ENCODE assay signal across 8 cellular contexts in the genomic region with DNA sequence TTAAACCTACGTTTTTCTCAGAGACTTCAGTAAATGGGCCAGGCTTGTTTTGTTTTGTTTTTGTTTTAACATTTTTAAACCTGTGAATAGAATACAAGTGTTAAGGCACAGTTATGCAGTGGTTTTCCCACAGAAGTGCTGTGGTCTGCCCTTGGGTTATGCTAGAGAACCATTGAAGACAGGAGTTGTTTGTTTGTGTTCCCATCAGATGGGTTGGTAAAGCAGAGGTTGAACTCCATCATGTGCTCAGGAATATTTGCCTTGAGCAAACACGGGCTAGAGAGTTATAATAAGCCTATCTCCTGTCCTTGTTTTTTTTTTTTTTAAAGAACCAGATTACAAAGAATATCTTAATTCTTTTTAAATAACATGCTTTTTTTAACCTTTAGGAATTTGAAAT. TPM values are rescaled to one million over a fixed set of nuclear protein-coding genes. Genes with fewer than 3 reads are reported as not detected.
A peak's percentile ranks its signal among the peaks of the same experiment; 100 is the strongest.
DNase-seq lines count a peak whose midpoint lies in the region; TF ChIP-seq lines count a peak whose summit lies in the region.

No MANE protein-coding gene starts in this region.

- H3K4me2 ChIP-seq in osteoblast (ENCODE audit: insufficient read depth, low read length): peak overlapping the region; percentile 79

- intact Hi-C loops in colonic mucosa (cut with DNase I): no loop called here

- H3K4me3 ChIP-seq in colonic mucosa: no peak overlapping the region
- H3K4me3 ChIP-seq in osteoblast (ENCODE audit: insufficient read depth, low read length): no peak overlapping the region

- no peak for TF ChIP-seq POLR2A in erythroblast (IDR thresholded peaks at IDR 0.05; ENCODE audit: low read length)

- DNase-seq in COLO668 (lab: John Stamatoyannopoulos, UW; ENCODE audit: unreplicated experiment) (peak; percentile 8), NCI-H146 (lab: John Stamatoyannopoulos, UW) (peak; percentile 40), colonic mucosa (peak; percentile 32), osteoblast (ENCODE audit: insufficient read length, low spot score, missing footprints) (no peak), erythroblast (lab: John Stamatoyannopoulos, UW) (no peak), germinal center (ENCODE audit: low spot score) (no peak), putamen (ENCODE audit: low spot score) (no peak)
- DNase-seq in activated CD4-positive, alpha-beta T cell treated with anti-CD3 and anti-CD28 coated beads for 4 hours: no peak

- H2AFZ ChIP-seq in osteoblast (ENCODE audit: low read length): no peak overlapping the region

- H3K36me3 ChIP-seq in colonic mucosa (no peaks in the 10 kb centered on the region), osteoblast (ENCODE audit: insufficient read depth, low read length) (peaks cover 33% of the 10 kb centered on the region)

- H3K9ac ChIP-seq in colonic mucosa (ENCODE audit: low read depth in 2 of 2, low read length in 2 of 2): peak overlapping the region in 1 of 2 donors; percentile 23

- H4K20me1 ChIP-seq in osteoblast (ENCODE audit: insufficient read depth, low read length): no peaks in the 10 kb centered on the region

- peaks cover 18% of the 10 kb centered on the region for H3K79me2 ChIP-seq in osteoblast (ENCODE audit: insufficient read depth, low read length)

- H3K9me3 ChIP-seq in colonic mucosa (no peaks in the 10 kb centered on the region), osteoblast (ENCODE audit: low read depth, low read length) (no peaks in the 10 kb centered on the region)

- TF ChIP-seq CTCF in colonic mucosa (IDR thresholded peaks at IDR 0.05): no peak
- no peak for TF ChIP-seq CTCF in osteoblast (IDR thresholded peaks at IDR 0.05; ENCODE audit: extremely low read depth, low read depth, low read length)

- peak overlapping the region; percentile 7 for H3K27ac ChIP-seq in colonic mucosa
- H3K27ac ChIP-seq in osteoblast (ENCODE audit: low read depth, low read length): peak overlapping the region; percentile 79

- H3K4me1 ChIP-seq in colonic mucosa (no peaks in the 10 kb centered on the region), osteoblast (ENCODE audit: insufficient read depth, low read length) (peaks cover 47% of the 10 kb centered on the region)

- H3K27me3 ChIP-seq in colonic mucosa (no peaks in the 10 kb centered on the region), osteoblast (ENCODE audit: insufficient read depth, low read length) (no peaks in the 10 kb centered on the region)

RNA-seq across cellular contexts. Expression of a gene that starts 28.5 kb away (rescaled TPM):
- total RNA-seq in colonic mucosa (10 to 100 TPM; 50.0 to 59.0 TPM), osteoblast (314 and 349 TPM in 2 replicates)

Comparison
In these comparisons a context has a peak if more than half of its experiments do, and no peak if none do; other contexts are left out.
1. DNase-seq: peak in COLO668 (single experiment), NCI-H146 (single experiment) and colonic mucosa (single experiment); none in osteoblast (single experiment), erythroblast (0 of 2), germinal center (single experiment), activated CD4-positive, alpha-beta T cell treated with anti-CD3 and anti-CD28 coated beads for 4 hours (0 of 2) and putamen (single experiment).